In the genomic region with DNA sequence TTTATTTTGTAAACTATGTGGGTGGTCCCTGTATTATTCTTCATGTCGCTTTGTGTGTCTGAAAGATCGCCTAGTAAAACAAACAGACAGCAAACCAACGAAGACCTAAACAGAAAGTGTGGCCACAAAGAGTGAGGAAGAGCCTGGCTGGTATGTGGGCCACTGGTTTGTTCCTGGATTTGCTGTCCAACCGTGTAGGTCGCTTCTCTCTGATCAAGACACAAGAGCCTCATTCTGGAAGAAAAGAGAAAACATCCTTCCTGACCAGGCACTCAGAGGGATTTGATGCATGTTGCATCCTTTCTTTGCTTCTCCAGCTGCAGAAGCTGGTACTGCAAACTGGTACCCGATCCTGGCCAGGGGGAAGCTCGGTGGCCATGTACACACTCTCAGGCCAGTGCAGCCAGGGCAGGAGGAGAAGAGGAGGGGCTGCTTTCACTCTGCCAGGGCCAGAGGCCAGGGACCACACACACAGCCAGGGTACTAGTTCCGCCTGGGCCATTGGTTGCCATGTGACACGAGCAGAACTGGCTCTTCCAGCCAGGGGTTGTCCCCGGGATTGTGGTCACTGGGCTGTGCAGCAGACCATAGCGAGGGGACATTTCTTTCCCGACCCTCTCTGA, we compare ENCODE assay signal across 11 cellular contexts. TPM values are rescaled to one million over a fixed set of nuclear protein-coding genes. Genes with fewer than 3 reads are reported as not detected.
A peak's percentile ranks its signal among the peaks of the same experiment; 100 is the strongest.
DNase-seq lines count a peak whose midpoint lies in the region; ATAC-seq and TF ChIP-seq lines count a peak whose summit lies in the region.
"Had no signal": no experiment of that assay in that cellular context is flagged by ENCODE, and none has a peak within 500 bp of the region (broad histone marks: within the 10 kb centered on the region; RNA-seq: fewer than 3 reads in every experiment).

No MANE protein-coding gene starts in this region.

- no peak overlapping the region for H2AFZ ChIP-seq in HCT116 (ENCODE audit: low read depth, low read length, poor library complexity, severe bottlenecking)

- H3K4me1 Mint-ChIP-seq in activated B cell treated with CpG ODN at 0.5 μM for 24 hours = peaks cover 71% of the 10 kb centered on the region
- H3K4me1 Mint-ChIP-seq in osteocyte (ENCODE audit: unreplicated experiment) = peaks cover 11% of the 10 kb centered on the region
- peaks cover 6% of the 10 kb centered on the region for H3K4me1 Mint-ChIP-seq in chondrocyte (ENCODE audit: low read depth)

- H3K4me2 ChIP-seq in HCT116 (ENCODE audit: low read length) = no peak overlapping the region

- no peak for TF ChIP-seq POLR2A in HCT116 (IDR thresholded peaks at IDR 0.05; ENCODE audit: borderline replicate concordance, extremely low read depth, insufficient read depth, insufficient read length)

- no peak for TF ChIP-seq CTCF in HCT116 (IDR thresholded peaks at IDR 0.05 in 2 of 3, conservative IDR thresholded peaks at IDR 0.05 in 1 of 3; ENCODE audit: borderline replicate concordance in 1 of 3, insufficient read depth in 1 of 3, low read depth in 2 of 3, low read length in 2 of 3)
- TF ChIP-seq CTCF in activated B cell treated with CpG ODN at 0.5 μM for 24 hours (IDR thresholded peaks at IDR 0.05) = no peak
- TF ChIP-seq CTCF in osteocyte (IDR thresholded peaks at IDR 0.05) = no peak
- TF ChIP-seq CTCF in chondrocyte (IDR thresholded peaks at IDR 0.05) = no peak

- H3K9me3 Mint-ChIP-seq in activated B cell treated with CpG ODN at 0.5 μM for 24 hours (no peaks in the 10 kb centered on the region), osteocyte (ENCODE audit: unreplicated experiment) (no peaks in the 10 kb centered on the region), chondrocyte (ENCODE audit: low read depth) (no peaks in the 10 kb centered on the region)

- POLR2A ChIA-PET in HCT116 (lab: Charles Lee) = no interaction called here
- POLR2A ChIA-PET in activated B cell treated with CpG ODN at 0.5 μM for 24 hours (lab: Charles Lee) = interaction anchor here (0.6 to 0.7 kb wide), 2 partner anchors 39 to 136 kb away, joined by 3 to 5 read pairs; no protein-coding TSS in a partner anchor

- no peaks in the 10 kb centered on the region for H3K9me3 ChIP-seq in HCT116 (ENCODE audit: control insufficient read depth in 1 of 2, insufficient read depth in 1 of 2, low read depth in 1 of 2, low read length in 2 of 2)

- intact Hi-C loops in HCT116 (cut with micrococcal nuclease) (no loop called here), activated B cell treated with CpG ODN at 0.5 μM for 24 hours (cut with micrococcal nuclease) (no loop called here)

- H3K9ac ChIP-seq in HCT116 (ENCODE audit: low read length) = no peak overlapping the region

- H3K36me3 Mint-ChIP-seq in activated B cell treated with CpG ODN at 0.5 μM for 24 hours (ENCODE audit: low read depth) (peaks cover 25% of the 10 kb centered on the region), osteocyte (ENCODE audit: unreplicated experiment) (peaks cover 1% of the 10 kb centered on the region), chondrocyte (ENCODE audit: low read depth) (no peaks in the 10 kb centered on the region)

- H3K4me1 ChIP-seq in HCT116 (ENCODE audit: control insufficient read depth in 1 of 2, insufficient read depth in 2 of 2, low read length in 2 of 2) = no peaks in the 10 kb centered on the region
- H3K4me1 ChIP-seq: foreskin keratinocyte had no signal

- H3K27me3 Mint-ChIP-seq in activated B cell treated with CpG ODN at 0.5 μM for 24 hours (no peaks in the 10 kb centered on the region), osteocyte (ENCODE audit: unreplicated experiment) (peaks cover 26% of the 10 kb centered on the region), chondrocyte (ENCODE audit: low read depth) (peaks cover 17% of the 10 kb centered on the region)

- H3K27ac Mint-ChIP-seq in activated B cell treated with CpG ODN at 0.5 μM for 24 hours = peak overlapping the region; percentile 53
- no peak overlapping the region for H3K27ac Mint-ChIP-seq in osteocyte (ENCODE audit: unreplicated experiment)
- no peak overlapping the region for H3K27ac Mint-ChIP-seq in chondrocyte (ENCODE audit: unreplicated experiment)

- no peak overlapping the region for H3K27ac ChIP-seq in HCT116 (ENCODE audit: low read depth, low read length)
- H3K27ac ChIP-seq: foreskin keratinocyte had no signal

- ATAC-seq in HCT116 = 0 out of 2 replicates have a peak, but pooled peaks have one; percentile 20
- ATAC-seq in activated B cell treated with CpG ODN at 0.5 μM for 24 hours (ENCODE audit: low read depth) = no peak
- no peak for ATAC-seq in GM19035 (IDR thresholded peaks at IDR 0.05; ENCODE audit: unreplicated experiment)
- ATAC-seq: foreskin keratinocyte had no signal

- DNase-seq in HCT116 (ENCODE audit: low read depth, low spot score) (no peak), activated B cell treated with CpG ODN at 0.5 μM for 24 hours (no peak), left kidney (ENCODE audit: low read depth, low spot score) (peak; percentile 95), superior temporal gyrus (ENCODE audit: extremely low spot score) (peak; percentile 47), osteocyte (ENCODE audit: extremely low spot score, unreplicated experiment) (no peak), chondrocyte (ENCODE audit: low spot score) (no peak)
- DNase-seq: foreskin keratinocyte, NCI-H2171, T-helper 1 cell had no signal

- no peak overlapping the region for H3K4me3 ChIP-seq in HCT116 (replicated peaks in 1 of 2; ENCODE audit: low read depth in 1 of 2, low read length in 2 of 2)
- H3K4me3 ChIP-seq: lung had no signal

- RAD21 ChIA-PET in HCT116 (lab: Charles Lee; ENCODE audit: low non-redundant PET in 1 of 2, low total read pairs in 2 of 2, uncharacterized antibody in 2 of 2, unreplicated experiment in 2 of 2) = no interaction called here

- no peaks in the 10 kb centered on the region for H4K20me1 ChIP-seq in HCT116 (ENCODE audit: insufficient read depth)

- H3K27me3 ChIP-seq in HCT116 (ENCODE audit: insufficient read depth, low read length) = no peaks in the 10 kb centered on the region

- H3K4me3 Mint-ChIP-seq in activated B cell treated with CpG ODN at 0.5 μM for 24 hours (no peak overlapping the region), osteocyte (ENCODE audit: unreplicated experiment) (no peak overlapping the region), chondrocyte (ENCODE audit: unreplicated experiment) (no peak overlapping the region)

- H3K36me3 ChIP-seq in HCT116 (ENCODE audit: control insufficient read depth in 1 of 2, insufficient read depth in 2 of 2, low read length in 2 of 2) = no peaks in the 10 kb centered on the region

- CTCF ChIA-PET in HCT116 (lab: Charles Lee) (no interaction called here), activated B cell treated with CpG ODN at 0.5 μM for 24 hours (lab: Charles Lee) (no interaction called here)

- TF ChIP-seq RAD21 in HCT116 (IDR thresholded peaks at IDR 0.05; ENCODE audit: low read depth) = no peak

- H3K79me2 ChIP-seq in HCT116 (ENCODE audit: insufficient read depth, low read length) = no peaks in the 10 kb centered on the region

- no TSS peak for BruUV-seq in HCT116 (replicated peaks; lab: Mats Ljungman, UMichigan)

- H3K9me2 ChIP-seq in HCT116 (ENCODE audit: insufficient read depth) = no peaks in the 10 kb centered on the region

TF ChIP-seq in HCT116, 20 proteins besides CTCF, POLR2A, EP300 and RAD21 (continues in another document):
- no peak for TF ChIP-seq JUND (IDR thresholded peaks at IDR 0.05)
- no peak for TF ChIP-seq POLR2AphosphoS5 (IDR thresholded peaks at IDR 0.05; ENCODE audit: low read depth, low read length)
- no peak for TF ChIP-seq ELF1 (IDR thresholded peaks at IDR 0.05; ENCODE audit: borderline replicate concordance, low read depth)
- no peak for TF ChIP-seq MAX (IDR thresholded peaks at IDR 0.05)
- TF ChIP-seq EGR1 (IDR thresholded peaks at IDR 0.05; ENCODE audit: low read depth) = no peak
- TF ChIP-seq CBX3 (IDR thresholded peaks at IDR 0.05; ENCODE audit: low read depth) = no peak
- no peak for TF ChIP-seq SP1 (IDR thresholded peaks at IDR 0.05; ENCODE audit: low read depth)
- TF ChIP-seq SRF (IDR thresholded peaks at IDR 0.05; ENCODE audit: low read depth) = no peak
- TF ChIP-seq, protein P1, sequence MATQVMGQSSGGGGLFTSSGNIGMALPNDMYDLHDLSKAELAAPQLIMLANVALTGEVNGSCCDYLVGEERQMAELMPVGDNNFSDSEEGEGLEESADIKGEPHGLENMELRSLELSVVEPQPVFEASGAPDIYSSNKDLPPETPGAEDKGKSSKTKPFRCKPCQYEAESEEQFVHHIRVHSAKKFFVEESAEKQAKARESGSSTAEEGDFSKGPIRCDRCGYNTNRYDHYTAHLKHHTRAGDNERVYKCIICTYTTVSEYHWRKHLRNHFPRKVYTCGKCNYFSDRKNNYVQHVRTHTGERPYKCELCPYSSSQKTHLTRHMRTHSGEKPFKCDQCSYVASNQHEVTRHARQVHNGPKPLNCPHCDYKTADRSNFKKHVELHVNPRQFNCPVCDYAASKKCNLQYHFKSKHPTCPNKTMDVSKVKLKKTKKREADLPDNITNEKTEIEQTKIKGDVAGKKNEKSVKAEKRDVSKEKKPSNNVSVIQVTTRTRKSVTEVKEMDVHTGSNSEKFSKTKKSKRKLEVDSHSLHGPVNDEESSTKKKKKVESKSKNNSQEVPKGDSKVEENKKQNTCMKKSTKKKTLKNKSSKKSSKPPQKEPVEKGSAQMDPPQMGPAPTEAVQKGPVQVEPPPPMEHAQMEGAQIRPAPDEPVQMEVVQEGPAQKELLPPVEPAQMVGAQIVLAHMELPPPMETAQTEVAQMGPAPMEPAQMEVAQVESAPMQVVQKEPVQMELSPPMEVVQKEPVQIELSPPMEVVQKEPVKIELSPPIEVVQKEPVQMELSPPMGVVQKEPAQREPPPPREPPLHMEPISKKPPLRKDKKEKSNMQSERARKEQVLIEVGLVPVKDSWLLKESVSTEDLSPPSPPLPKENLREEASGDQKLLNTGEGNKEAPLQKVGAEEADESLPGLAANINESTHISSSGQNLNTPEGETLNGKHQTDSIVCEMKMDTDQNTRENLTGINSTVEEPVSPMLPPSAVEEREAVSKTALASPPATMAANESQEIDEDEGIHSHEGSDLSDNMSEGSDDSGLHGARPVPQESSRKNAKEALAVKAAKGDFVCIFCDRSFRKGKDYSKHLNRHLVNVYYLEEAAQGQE (IDR thresholded peaks at IDR 0.05; ENCODE audit: low read depth) = no peak
- TF ChIP-seq TCF7L2 (IDR thresholded peaks at IDR 0.05; ENCODE audit: borderline replicate concordance, extremely low read depth, insufficient read depth, insufficient read length) = no peak

RNA-seq across cellular contexts. Expression of gene SHISAL2A, which starts 3.8 kb away (rescaled TPM):
- total RNA-seq in HCT116 (2021; ENCODE audit: unreplicated experiment) = not detected
- polyA plus RNA-seq in HCT116 (2012) = not detected in 2 replicates
- 36.8 and 44.2 TPM in 2 replicates for total RNA-seq in activated B cell treated with CpG ODN at 0.5 μM for 24 hours
- not detected in 2 replicates for total RNA-seq in osteocyte
- 0.24 TPM in 1 of 3 replicates, not detected in the others for total RNA-seq in chondrocyte
- total RNA-seq: foreskin keratinocyte had no signal

RNA-seq across cellular contexts. Expression of gene GPX7, which starts 27.0 kb away (rescaled TPM):
- total RNA-seq in HCT116 (2021; ENCODE audit: unreplicated experiment) (not detected), activated B cell treated with CpG ODN at 0.5 μM for 24 hours (20.9 and 22.4 TPM in 2 replicates), osteocyte (36.1 and 37.7 TPM in 2 replicates), chondrocyte (43.7 to 83.8 TPM (median 82.9 TPM) in 3 replicates)
- 0.19 TPM in 1 of 2 replicates, not detected in the other for polyA plus RNA-seq in HCT116 (2012)

Comparison
In these comparisons a context has a peak if more than half of its experiments do, and no peak if none do; other contexts are left out.
1. DNase-seq: peak in left kidney (single experiment) and superior temporal gyrus (single experiment); none in HCT116 (single experiment), activated B cell treated with CpG ODN at 0.5 μM for 24 hours (single experiment), osteocyte (single experiment) and chondrocyte (single experiment).
2. RNA of gene SHISAL2A, which starts 3.8 kb away (total RNA-seq): 36.8 to 44.2 TPM in activated B cell treated with CpG ODN at 0.5 μM for 24 hours; 0.24 TPM in chondrocyte, not detected in HCT116 (single experiment) and not detected in osteocyte; every median in the first group is over 10 times any median in the second.
3. RNA of gene GPX7, which starts 27.0 kb away (total RNA-seq): 43.7 to 83.8 TPM in chondrocyte, 36.1 to 37.7 TPM in osteocyte and 20.9 to 22.4 TPM in activated B cell treated with CpG ODN at 0.5 μM for 24 hours; not detected in HCT116 (single experiment); every median in the first group is over 10 times any median in the second.